ENCODE assay signal across 19 cellular contexts in the genomic region with DNA sequence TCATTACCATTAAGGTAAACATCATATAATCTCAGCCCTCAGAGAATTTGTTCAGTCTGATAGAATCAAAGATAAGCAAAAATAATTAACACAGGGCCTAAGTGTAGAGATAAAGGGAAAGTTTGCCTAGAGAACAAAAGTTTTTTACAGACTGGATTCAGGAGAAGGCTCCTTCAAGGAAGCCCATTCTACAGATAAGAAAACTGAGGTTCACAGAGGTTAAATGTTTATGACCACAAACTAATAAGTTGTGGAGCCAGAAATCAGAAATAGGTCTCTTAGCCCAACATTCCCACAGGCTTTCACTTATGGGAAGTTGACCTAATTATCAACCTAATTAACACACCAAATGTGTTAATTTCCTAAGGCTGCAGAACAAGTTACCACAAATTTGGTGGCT.
A peak's percentile ranks its signal among the peaks of the same experiment; 100 is the strongest.
DNase-seq lines count a peak whose midpoint lies in the region; ATAC-seq, FAIRE-seq and TF ChIP-seq lines count a peak whose summit lies in the region.
"Had no signal": no experiment of that assay in that cellular context is flagged by ENCODE, and none has a peak within 500 bp of the region (broad histone marks: within the 10 kb centered on the region; RNA-seq: fewer than 3 reads in every experiment).

No MANE protein-coding gene starts in this region.

- no peak overlapping the region for H2BK20ac ChIP-seq in H9 (ENCODE audit: low read depth, low read length, poor library complexity, severe bottlenecking)

- no peak overlapping the region for H4K91ac ChIP-seq in H9 (ENCODE audit: insufficient read length, low read depth, low read length)

- H3K9ac ChIP-seq in K562 (ENCODE audit: insufficient read depth in 1 of 2, low read depth in 2 of 2, low read length in 2 of 2) = no peak overlapping the region
- H3K9ac ChIP-seq in H9 (ENCODE audit: extremely low read depth, insufficient read length, low read length) = no peak overlapping the region
- H3K9ac ChIP-seq: BLaER1 had no signal

- no peaks in the 10 kb centered on the region for H3K27me3 ChIP-seq in GM23338 (ENCODE audit: insufficient read depth)
- H3K27me3 ChIP-seq in K562 (ENCODE audit: control insufficient read depth in 2 of 2, insufficient read depth in 2 of 2, low read length in 2 of 2) = no peaks in the 10 kb centered on the region
- H3K27me3 ChIP-seq in H9 (ENCODE audit: insufficient read depth, low read length) = no peaks in the 10 kb centered on the region
- H3K27me3 ChIP-seq: BLaER1 had no signal

- DNase-seq in GM23338 (ENCODE audit: low spot score) (no peak), K562 (ENCODE audit: extremely low read depth in 1 of 4, low spot score in 3 of 4) (no peak), myocyte (ENCODE audit: low read depth) (peak; percentile 6), H9 (no peak)
- DNase-seq: Caco-2; CD4-positive, CD25-positive, alpha-beta regulatory T cell; CD8-positive, alpha-beta T cell; DMS153; DND-41; HFFc6 had no signal

- H3K4me1 Mint-ChIP-seq in GM23338 (peaks cover 18% of the 10 kb centered on the region), H9 (peaks cover 18 to 26% of the 10 kb centered on the region in 2 experiments)
- H3K4me1 Mint-ChIP-seq: CD4-positive, CD25-positive, alpha-beta regulatory T cell had no signal

- H3K14ac ChIP-seq in H9 (ENCODE audit: insufficient read depth, low read length) = no peak overlapping the region

- H3K4me2 ChIP-seq in GM23338 (peak overlapping the region; percentile 4; the same call in 1 of the 2 replicates), K562 (ENCODE audit: insufficient read depth, low read length) (no peak overlapping the region), H9 (ENCODE audit: insufficient read depth, insufficient read length, low read length) (no peak overlapping the region)

- H2AFZ ChIP-seq in GM23338 = no peak overlapping the region
- H2AFZ ChIP-seq in K562 (ENCODE audit: low read depth, low read length) = no peak overlapping the region
- H2AFZ ChIP-seq in H9 (ENCODE audit: low read length) = no peak overlapping the region

- no peak for TF ChIP-seq POLR2A in K562 (conservative IDR thresholded peaks at IDR 0.05)

- H2BK5ac ChIP-seq in H9 (ENCODE audit: insufficient read length, low read length) = no peak overlapping the region

- no peak for FAIRE-seq in K562 (lab: Jason Lieb, UNC)
- FAIRE-seq: A204.1, G401.6, GM12892 had no signal

- no peak overlapping the region for H2AK5ac ChIP-seq in H9 (ENCODE audit: insufficient read length, low read length)

- no peak overlapping the region for H2BK12ac ChIP-seq in H9 (ENCODE audit: insufficient read length, low read depth, low read length)

- H3K4me3 Mint-ChIP-seq in GM23338 (no peak overlapping the region), H9 (no peak overlapping the region)
- H3K4me3 Mint-ChIP-seq: B cell; CD4-positive, CD25-positive, alpha-beta regulatory T cell; CD8-positive, alpha-beta T cell; HFFc6 had no signal

- no peaks in the 10 kb centered on the region for H3F3A ChIP-seq in GM23338 (replicated peaks; ENCODE audit: low read depth)

- BruUV-seq in K562 (replicated peaks; lab: Mats Ljungman, UMichigan) = no TSS peak

- no peak overlapping the region for H3K18ac ChIP-seq in H9 (ENCODE audit: insufficient read length, low read depth, low read length)

- no peaks in the 10 kb centered on the region; the same call in 2 of the 3 replicates for H3K9me3 Mint-ChIP-seq in GM23338
- peaks cover 0 to 2% of the 10 kb centered on the region in 2 experiments; a peak in 1 of 5 replicates for H3K9me3 Mint-ChIP-seq in H9
- H3K9me3 Mint-ChIP-seq: HFFc6 had no signal

- CTCF ChIA-PET in K562 (lab: Yijun Ruan, JAX; ENCODE audit: low intra/inter-chr PET ratio) = no interaction called here

- peaks cover 3% of the 10 kb centered on the region; the same call in 1 of the 2 replicates for H3K9me2 ChIP-seq in GM23338 (ENCODE audit: insufficient read depth)

- in situ Hi-C loops in K562 (cut with MboI) = loop anchor here (25.0 kb wide), 1 partner anchor 524 kb away; no protein-coding TSS in a partner anchor

- H3K9me3 ChIP-seq in K562 (replicated peaks; ENCODE audit: control insufficient read depth, insufficient read depth, low read depth, low read length) (no peaks in the 10 kb centered on the region), H9 (ENCODE audit: control insufficient read depth, low read depth, low read length) (no peaks in the 10 kb centered on the region)
- H3K9me3 ChIP-seq: BLaER1, Caco-2, HAP-1 had no signal

- H3K79me2 ChIP-seq in GM23338 (replicated peaks; ENCODE audit: insufficient read depth) = no peaks in the 10 kb centered on the region
- no peaks in the 10 kb centered on the region for H3K79me2 ChIP-seq in K562 (ENCODE audit: control insufficient read depth, insufficient read depth, low read length)
- no peaks in the 10 kb centered on the region for H3K79me2 ChIP-seq in H9 (ENCODE audit: insufficient read depth, low read length)

- H3K4me3 ChIP-seq in GM23338 (no peak overlapping the region), K562 (no peak overlapping the region)
- H3K4me3 ChIP-seq: BLaER1, HAP-1 had no signal

- no peak overlapping the region for H2BK120ac ChIP-seq in H9 (ENCODE audit: low read depth, low read length, poor library complexity, severe bottlenecking)

- peaks cover 21% of the 10 kb centered on the region for H3K4me1 ChIP-seq in GM23338 (ENCODE audit: insufficient read depth)
- H3K4me1 ChIP-seq in K562 (replicated peaks in 1 of 2; ENCODE audit: control insufficient read depth in 2 of 2, insufficient read depth in 2 of 2, low read length in 2 of 2) = no peaks in the 10 kb centered on the region
- peaks cover 3% of the 10 kb centered on the region; the same call in 1 of the 2 replicates for H3K4me1 ChIP-seq in H9 (ENCODE audit: insufficient read depth, low read length)

- TF ChIP-seq EP300 in K562 (IDR thresholded peaks at IDR 0.05; ENCODE audit: low read length) = no peak

- H3K79me1 ChIP-seq in H9 (ENCODE audit: insufficient read depth, low read depth, low read length, poor library complexity, severe bottlenecking) = no peaks in the 10 kb centered on the region

- H3K23ac ChIP-seq in H9 (ENCODE audit: insufficient read length, low read depth, low read length) = no peak overlapping the region

- no peaks in the 10 kb centered on the region for H3K27me3 Mint-ChIP-seq in GM23338 (ENCODE audit: insufficient read depth, low read depth, poor library complexity)
- H3K27me3 Mint-ChIP-seq in H9 (ENCODE audit: low read depth) = no peaks in the 10 kb centered on the region
- H3K27me3 Mint-ChIP-seq: B cell had no signal

- H3T11ph ChIP-seq in H9 (ENCODE audit: low read length) = no peak overlapping the region

- POLR2A ChIA-PET in K562 (lab: Yijun Ruan, JAX) = no interaction called here

- H3K27ac ChIP-seq in 22Rv1 (0 out of 2 replicates have a peak overlapping the region, but pooled peaks have one; percentile 16), GM23338 (ENCODE audit: low read depth) (no peak overlapping the region), K562 (ENCODE audit: extremely low read depth, low read depth, low read length) (no peak overlapping the region), H9 (ENCODE audit: insufficient read length, low read depth, low read length) (no peak overlapping the region)
- H3K27ac ChIP-seq: BLaER1, C4-2B had no signal

- TF ChIP-seq RAD21 in K562 (CRISPR knock-in tag; conservative IDR thresholded peaks at IDR 0.05 in 1 of 2, IDR thresholded peaks at IDR 0.05 in 1 of 2) = no peak

- H3K36me3 Mint-ChIP-seq in GM23338 (ENCODE audit: low read depth) (no peaks in the 10 kb centered on the region), H9 (ENCODE audit: insufficient read depth in 1 of 3, low read depth in 3 of 3) (no peaks in the 10 kb centered on the region)

- TF ChIP-seq CTCF in 22Rv1 (IDR thresholded peaks at IDR 0.05) (no peak), GM23338 (conservative IDR thresholded peaks at IDR 0.05; ENCODE audit: low read depth in 2 of 2) (no peak), K562 (IDR thresholded peaks at IDR 0.05 in 2 of 3, conservative IDR thresholded peaks at IDR 0.05 in 1 of 3; ENCODE audit: insufficient read depth in 2 of 3, low read depth in 1 of 3, low read length in 3 of 3) (no peak), H9 (conservative IDR thresholded peaks at IDR 0.05) (no peak)

- H4K5ac ChIP-seq in H9 (ENCODE audit: insufficient read length, low read depth, low read length) = no peak overlapping the region

- H2BK15ac ChIP-seq in H9 (ENCODE audit: low read depth, low read length) = no peak overlapping the region

- no peaks in the 10 kb centered on the region for H3K36me3 ChIP-seq in GM23338 (ENCODE audit: insufficient read depth)
- no peaks in the 10 kb centered on the region for H3K36me3 ChIP-seq in K562 (ENCODE audit: control insufficient read depth, insufficient read depth, low read length)
- H3K36me3 ChIP-seq: BLaER1, HAP-1 had no signal

- H3K4ac ChIP-seq in H9 (ENCODE audit: low read depth, low read length) = no peak overlapping the region

- no peaks in the 10 kb centered on the region for H4K20me1 ChIP-seq in GM23338 (replicated peaks; ENCODE audit: insufficient read depth)
- H4K20me1 ChIP-seq in K562 (replicated peaks; ENCODE audit: control insufficient read depth, insufficient read depth, low read length) = no peaks in the 10 kb centered on the region
- no peaks in the 10 kb centered on the region for H4K20me1 ChIP-seq in H9 (ENCODE audit: control insufficient read depth, insufficient read depth, insufficient read length)
- H4K20me1 ChIP-seq: BLaER1 had no signal

- no peaks in the 10 kb centered on the region for H3K23me2 ChIP-seq in H9 (ENCODE audit: insufficient read length, low read depth, low read length, poor library complexity, severe bottlenecking)

- no peak overlapping the region for H4K8ac ChIP-seq in H9 (replicated peaks; ENCODE audit: insufficient read length, low read depth, low read length)

- no peak overlapping the region for H3K27ac Mint-ChIP-seq in GM23338
- no peak overlapping the region; a peak in 2 of 7 replicates for H3K27ac Mint-ChIP-seq in H9
- H3K27ac Mint-ChIP-seq: B cell; CD4-positive, CD25-positive, alpha-beta regulatory T cell; CD8-positive, alpha-beta T cell; HFFc6 had no signal

- H3K56ac ChIP-seq in H9 (ENCODE audit: insufficient read length, low read depth, low read length) = no peak overlapping the region

- H3K9me1 ChIP-seq in K562 (ENCODE audit: control insufficient read depth, insufficient read depth, low read length) = no peaks in the 10 kb centered on the region

- intact Hi-C loops in K562 (cut with micrococcal nuclease) = no loop called here

- ATAC-seq in GM23338 = no peak
- no peak for ATAC-seq in K562
- ATAC-seq in HG02852 (IDR thresholded peaks at IDR 0.05; ENCODE audit: unreplicated experiment) = no peak
- ATAC-seq: CD8-positive, alpha-beta T cell had no signal

TF ChIP-seq in K562, 482 proteins besides CTCF, POLR2A, EP300 and RAD21 (continues in another document):
- TF ChIP-seq RBM25 (IDR thresholded peaks at IDR 0.05; ENCODE audit: low read depth, low read length, severe bottlenecking) = peak; percentile 79
